In the genomic region with DNA sequence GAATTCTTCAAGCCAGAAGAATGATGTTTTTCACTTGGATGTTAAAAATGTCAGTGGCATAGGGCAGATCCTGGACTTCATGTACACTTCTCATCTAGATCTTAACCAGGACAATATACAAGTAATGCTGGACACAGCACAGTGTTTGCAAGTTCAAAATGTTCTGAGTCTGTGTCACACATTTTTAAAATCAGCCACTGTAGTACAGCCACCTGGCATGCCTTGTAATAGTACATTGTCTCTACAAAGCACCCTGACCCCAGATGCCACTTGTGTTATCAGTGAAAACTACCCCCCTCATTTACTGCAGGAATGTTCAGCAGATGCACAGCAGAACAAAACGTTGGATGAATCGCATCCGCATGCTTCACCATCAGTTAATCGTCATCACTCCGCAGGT, we compare ENCODE assay signal across 18 cellular contexts. TPM values are rescaled to one million over a fixed set of nuclear protein-coding genes. Genes with fewer than 3 reads are reported as not detected.
DNase-seq lines count a peak whose midpoint lies in the region; ATAC-seq, FAIRE-seq and TF ChIP-seq lines count a peak whose summit lies in the region.
"Had no signal": no experiment of that assay in that cellular context is flagged by ENCODE, and none has a peak within 500 bp of the region (broad histone marks: within the 10 kb centered on the region; RNA-seq: fewer than 3 reads in every experiment).

No MANE protein-coding gene starts in this region.

- no peak for TF ChIP-seq POLR2A in K562 (conservative IDR thresholded peaks at IDR 0.05)

- in situ Hi-C loops in K562 (cut with MboI) = no loop called here

- H2AFZ ChIP-seq in K562 (ENCODE audit: low read depth, low read length) = no peak overlapping the region
- H2AFZ ChIP-seq: GM23248 had no signal

- H3K27me3 ChIP-seq in right atrium auricular region (no peaks in the 10 kb centered on the region), K562 (ENCODE audit: control insufficient read depth in 2 of 2, insufficient read depth in 2 of 2, low read length in 2 of 2) (no peaks in the 10 kb centered on the region)
- H3K27me3 ChIP-seq: BLaER1 had no signal

- no peak overlapping the region for H3K9ac ChIP-seq in K562 (ENCODE audit: insufficient read depth in 1 of 2, low read depth in 2 of 2, low read length in 2 of 2)
- H3K9ac ChIP-seq: BLaER1, GM23248 had no signal

- no peak for TF ChIP-seq RAD21 in K562 (CRISPR knock-in tag; conservative IDR thresholded peaks at IDR 0.05 in 1 of 2, IDR thresholded peaks at IDR 0.05 in 1 of 2)

- no peak overlapping the region for H3K4me3 ChIP-seq in right atrium auricular region
- no peak overlapping the region for H3K4me3 ChIP-seq in K562
- H3K4me3 ChIP-seq: BLaER1, GM23248 had no signal

- no peak overlapping the region for H3K27ac Mint-ChIP-seq in type B pancreatic cell

- no peak overlapping the region for H3K4me2 ChIP-seq in K562 (ENCODE audit: insufficient read depth, low read length)
- H3K4me2 ChIP-seq: BLaER1 had no signal

- TF ChIP-seq CTCF in right atrium auricular region (IDR thresholded peaks at IDR 0.05) (no peak), K562 (IDR thresholded peaks at IDR 0.05 in 2 of 3, conservative IDR thresholded peaks at IDR 0.05 in 1 of 3; ENCODE audit: insufficient read depth in 2 of 3, low read depth in 1 of 3, low read length in 3 of 3) (no peak), type B pancreatic cell (conservative IDR thresholded peaks at IDR 0.05) (no peak)

- H3K9me3 Mint-ChIP-seq in type B pancreatic cell = no peaks in the 10 kb centered on the region
- H3K9me3 Mint-ChIP-seq: CD8-positive, alpha-beta memory T cell had no signal

- POLR2A ChIA-PET in K562 (lab: Yijun Ruan, JAX) = no interaction called here

- H3K36me3 ChIP-seq in right atrium auricular region (peaks cover 21% of the 10 kb centered on the region), K562 (ENCODE audit: control insufficient read depth, insufficient read depth, low read length) (peaks cover 21% of the 10 kb centered on the region)

- CTCF ChIA-PET in K562 (lab: Yijun Ruan, JAX; ENCODE audit: low intra/inter-chr PET ratio) = no interaction called here

- DNase-seq in Right ventricle myocardium inferior (ENCODE audit: missing footprints) (no peak), right atrium auricular region (ENCODE audit: low spot score) (no peak), K562 (ENCODE audit: extremely low read depth in 1 of 4, low spot score in 3 of 4) (no peak), mesenteric fat pad (ENCODE audit: low spot score) (peak; percentile 12), type B pancreatic cell (ENCODE audit: extremely low spot score, unreplicated experiment) (peak; percentile 2)
- DNase-seq: 8988T; AML-193; Caco-2; CD8-positive, alpha-beta memory T cell; DND-41; GDM1; GM23248; IMR-90 had no signal

- 81% methylated on average over 5 of the region's 5 CpGs for WGBS in K562 (ENCODE audit: insufficient coverage, low coverage, missing lambda C conversion rate)

- FAIRE-seq in K562 (lab: Jason Lieb, UNC) = peak; percentile 46
- FAIRE-seq: H54 had no signal

- peaks cover 10% of the 10 kb centered on the region for H3K36me3 Mint-ChIP-seq in type B pancreatic cell

- no peaks in the 10 kb centered on the region for H3K27me3 Mint-ChIP-seq in type B pancreatic cell
- H3K27me3 Mint-ChIP-seq: CD8-positive, alpha-beta memory T cell had no signal

- no peaks in the 10 kb centered on the region for H3K79me2 ChIP-seq in K562 (ENCODE audit: control insufficient read depth, insufficient read depth, low read length)

- H3K9me3 ChIP-seq in right atrium auricular region (no peaks in the 10 kb centered on the region), K562 (replicated peaks; ENCODE audit: control insufficient read depth, insufficient read depth, low read depth, low read length) (no peaks in the 10 kb centered on the region)
- H3K9me3 ChIP-seq: BLaER1, Caco-2 had no signal

- H3K9me1 ChIP-seq in K562 (ENCODE audit: control insufficient read depth, insufficient read depth, low read length) = no peaks in the 10 kb centered on the region

- H3K4me1 ChIP-seq in right atrium auricular region (peaks cover 0 to 6% of the 10 kb centered on the region in 2 donors), K562 (replicated peaks in 1 of 2; ENCODE audit: control insufficient read depth in 2 of 2, insufficient read depth in 2 of 2, low read length in 2 of 2) (peaks cover 0 to 4% of the 10 kb centered on the region in 2 experiments; a peak in 2 of 5 replicates)
- H3K4me1 ChIP-seq: BLaER1, Caco-2 had no signal

- TF ChIP-seq EP300 in K562 (IDR thresholded peaks at IDR 0.05; ENCODE audit: low read length) = no peak

- H3K27ac ChIP-seq in right atrium auricular region = peak overlapping the region in 1 of 2 donors; percentile 10
- H3K27ac ChIP-seq in K562 (ENCODE audit: extremely low read depth, low read depth, low read length) = no peak overlapping the region
- H3K27ac ChIP-seq: BLaER1, GM23248 had no signal

- intact Hi-C loops in Right ventricle myocardium inferior (cut with DNase I) (no loop called here), K562 (cut with micrococcal nuclease) (no loop called here)

- H3K4me3 Mint-ChIP-seq in type B pancreatic cell = no peak overlapping the region
- H3K4me3 Mint-ChIP-seq: CD8-positive, alpha-beta memory T cell had no signal

- no peaks in the 10 kb centered on the region for H3K4me1 Mint-ChIP-seq in type B pancreatic cell (ENCODE audit: unreplicated experiment)

- H4K20me1 ChIP-seq in K562 (replicated peaks; ENCODE audit: control insufficient read depth, insufficient read depth, low read length) = no peaks in the 10 kb centered on the region

- ATAC-seq in Right ventricle myocardium inferior = peak; percentile 50
- no peak for ATAC-seq in K562
- ATAC-seq in GM19452 (IDR thresholded peaks at IDR 0.05; ENCODE audit: unreplicated experiment) = no peak
- no peak for ATAC-seq in GM19035 (IDR thresholded peaks at IDR 0.05; ENCODE audit: unreplicated experiment)
- ATAC-seq: HCT116 had no signal

- no TSS peak for BruUV-seq in K562 (replicated peaks; lab: Mats Ljungman, UMichigan)

RNA-seq across cellular contexts. Expression of gene ZBTB49, which starts 11.9 kb away (rescaled TPM):
- 4.0 TPM for total RNA-seq in Right ventricle myocardium inferior
- 10 to 100 TPM in 1 of 2 donors, 1 to 10 TPM in 1; 4.7 to 12.9 TPM for total RNA-seq in right atrium auricular region
- 11.7 and 15.6 TPM in 2 replicates for total RNA-seq in K562 (2011; cell fraction: chromatin; rRNA removed; ENCODE audit: low replicate concordance)
- 6.3 and 7.4 TPM in 2 replicates for total RNA-seq in K562 (2011; cell fraction: nucleolus; rRNA removed)
- total RNA-seq in K562 (2011; cell fraction: nucleoplasm; rRNA removed) = 5.8 and 9.2 TPM in 2 replicates
- total RNA-seq in K562 (2014; rRNA removed) = 3.2 and 7.0 TPM in 2 replicates
- total RNA-seq in K562 (2014; rRNA removed; fragmentation: Illumina TruSeq; extraction: Trizol) = 4.2 and 5.6 TPM in 2 replicates
- total RNA-seq in K562 (2015; rRNA removed; fragmentation: Illumina TruSeq; extraction: Trizol) = 3.9 and 4.6 TPM in 2 replicates
- 2.9 and 3.6 TPM in 2 replicates for total RNA-seq in K562 (2021)
- polyA plus RNA-seq in K562 (2011; rRNA removed) = 4.4 and 4.7 TPM in 2 replicates
- polyA plus RNA-seq in K562 (2011; cell fraction: cytosol; rRNA removed) = 2.4 and 2.9 TPM in 2 replicates
- polyA plus RNA-seq in K562 (2011; cell fraction: nucleus; rRNA removed) = 5.0 and 9.3 TPM in 2 replicates
- polyA plus RNA-seq in K562 (2012) = 2.3 TPM in 2 replicates
- polyA plus RNA-seq in K562 (2014; fragmentation: Illumina TruSeq; extraction: Trizol) = 4.2 and 4.4 TPM in 2 replicates
- under 1 TPM; 0.49 to 0.69 TPM for polyA plus RNA-seq in K562 (2014; fragmentation: Nextera tagmentation; extraction: Ambion mirVana)
- 5.6 and 8.0 TPM in 2 replicates for polyA plus RNA-seq in K562 (2014; rRNA removed)
- polyA minus RNA-seq in K562 (2011; rRNA and poly(A)+ RNA removed) = 7.6 and 8.5 TPM in 2 replicates
- 2.4 and 2.8 TPM in 2 replicates for polyA minus RNA-seq in K562 (2011; cell fraction: cytosol; rRNA and poly(A)+ RNA removed)
- polyA minus RNA-seq in K562 (2011; cell fraction: nucleus; rRNA and poly(A)+ RNA removed) = 5.7 and 7.8 TPM in 2 replicates
- 3.8 TPM for total RNA-seq in mesenteric fat pad
- 7.8 and 9.7 TPM in 2 replicates for total RNA-seq in type B pancreatic cell (ENCODE audit: low replicate concordance)

RNA-seq across cellular contexts. Expression of gene LYAR, which starts 12.0 kb away (rescaled TPM):
- total RNA-seq in Right ventricle myocardium inferior (11.3 TPM), right atrium auricular region (10 to 100 TPM; 14.2 to 20.8 TPM), K562 (2014; rRNA removed) (121 and 133 TPM in 2 replicates), K562 (2014; rRNA removed; fragmentation: Illumina TruSeq; extraction: Trizol) (154 and 156 TPM in 2 replicates), K562 (2015; rRNA removed; fragmentation: Illumina TruSeq; extraction: Trizol) (165 and 172 TPM in 2 replicates), K562 (2021) (72.9 and 73.4 TPM in 2 replicates), mesenteric fat pad (18.2 TPM), type B pancreatic cell (ENCODE audit: low replicate concordance) (12.4 and 18.6 TPM in 2 replicates)
- total RNA-seq in K562 (2011; cell fraction: chromatin; rRNA removed; ENCODE audit: low replicate concordance) = 19.5 and 40.6 TPM in 2 replicates
- 12.2 and 14.2 TPM in 2 replicates for total RNA-seq in K562 (2011; cell fraction: nucleolus; rRNA removed)
- total RNA-seq in K562 (2011; cell fraction: nucleoplasm; rRNA removed) = 17.2 and 20.7 TPM in 2 replicates
- polyA plus RNA-seq in K562 (2011; rRNA removed) (28.9 and 44.5 TPM in 2 replicates), K562 (2014; fragmentation: Illumina TruSeq; extraction: Trizol) (128 and 166 TPM in 2 replicates), K562 (2014; fragmentation: Nextera tagmentation; extraction: Ambion mirVana) (10 to 100 TPM; 28.3 to 28.9 TPM), K562 (2014; rRNA removed) (112 and 127 TPM in 2 replicates)
- 5.4 and 10.3 TPM in 2 replicates for polyA plus RNA-seq in K562 (2011; cell fraction: cytosol; rRNA removed)
- polyA plus RNA-seq in K562 (2011; cell fraction: nucleus; rRNA removed) = 8.3 and 11.1 TPM in 2 replicates
- 48.3 and 109 TPM in 2 replicates for polyA plus RNA-seq in K562 (2012)
- polyA minus RNA-seq in K562 (2011; rRNA and poly(A)+ RNA removed) = 25.1 and 27.9 TPM in 2 replicates
- polyA minus RNA-seq in K562 (2011; cell fraction: cytosol; rRNA and poly(A)+ RNA removed) = 10.1 and 12.6 TPM in 2 replicates
- 10.6 and 19.1 TPM in 2 replicates for polyA minus RNA-seq in K562 (2011; cell fraction: nucleus; rRNA and poly(A)+ RNA removed)

RNA-seq across cellular contexts. Expression of gene TMEM128, which starts 54.0 kb away (rescaled TPM):
- total RNA-seq in Right ventricle myocardium inferior (10.0 TPM), right atrium auricular region (10 to 100 TPM; 14.5 to 14.9 TPM), K562 (2014; rRNA removed) (10.0 and 11.1 TPM in 2 replicates), K562 (2014; rRNA removed; fragmentation: Illumina TruSeq; extraction: Trizol) (19.6 and 21.6 TPM in 2 replicates), K562 (2015; rRNA removed; fragmentation: Illumina TruSeq; extraction: Trizol) (11.5 and 12.0 TPM in 2 replicates), K562 (2021) (14.8 and 15.3 TPM in 2 replicates), mesenteric fat pad (16.2 TPM), type B pancreatic cell (ENCODE audit: low replicate concordance) (20.1 and 21.8 TPM in 2 replicates)
- 12.5 and 20.9 TPM in 2 replicates for total RNA-seq in K562 (2011; cell fraction: chromatin; rRNA removed; ENCODE audit: low replicate concordance)
- total RNA-seq in K562 (2011; cell fraction: nucleolus; rRNA removed) = 14.2 and 15.4 TPM in 2 replicates
- 24.1 and 30.4 TPM in 2 replicates for total RNA-seq in K562 (2011; cell fraction: nucleoplasm; rRNA removed)
- polyA plus RNA-seq in K562 (2011; rRNA removed) (32.0 and 40.0 TPM in 2 replicates), K562 (2014; fragmentation: Illumina TruSeq; extraction: Trizol) (13.8 and 14.3 TPM in 2 replicates), K562 (2014; fragmentation: Nextera tagmentation; extraction: Ambion mirVana) (10 to 100 TPM in 1 of 2 experiments, 1 to 10 TPM in 1; 9.1 to 11.1 TPM), K562 (2014; rRNA removed) (23.8 and 29.1 TPM in 2 replicates)
- 14.0 and 37.2 TPM in 2 replicates for polyA plus RNA-seq in K562 (2011; cell fraction: cytosol; rRNA removed)
- 6.9 and 11.4 TPM in 2 replicates for polyA plus RNA-seq in K562 (2011; cell fraction: nucleus; rRNA removed)
- 17.0 and 19.0 TPM in 2 replicates for polyA plus RNA-seq in K562 (2012)
- polyA minus RNA-seq in K562 (2011; rRNA and poly(A)+ RNA removed) = 20.5 and 23.5 TPM in 2 replicates
- 6.1 and 6.6 TPM in 2 replicates for polyA minus RNA-seq in K562 (2011; cell fraction: cytosol; rRNA and poly(A)+ RNA removed)
- polyA minus RNA-seq in K562 (2011; cell fraction: nucleus; rRNA and poly(A)+ RNA removed) = 4.7 and 5.9 TPM in 2 replicates

Comparison
In these comparisons a context has a peak if more than half of its experiments do, and no peak if none do; other contexts are left out.
1. DNase-seq: peak in mesenteric fat pad (single experiment) and type B pancreatic cell (single experiment); none in Right ventricle myocardium inferior (single experiment), right atrium auricular region (single experiment) and K562 (0 of 4).